ENCODE assay signal across 8 cellular contexts in the genomic region with DNA sequence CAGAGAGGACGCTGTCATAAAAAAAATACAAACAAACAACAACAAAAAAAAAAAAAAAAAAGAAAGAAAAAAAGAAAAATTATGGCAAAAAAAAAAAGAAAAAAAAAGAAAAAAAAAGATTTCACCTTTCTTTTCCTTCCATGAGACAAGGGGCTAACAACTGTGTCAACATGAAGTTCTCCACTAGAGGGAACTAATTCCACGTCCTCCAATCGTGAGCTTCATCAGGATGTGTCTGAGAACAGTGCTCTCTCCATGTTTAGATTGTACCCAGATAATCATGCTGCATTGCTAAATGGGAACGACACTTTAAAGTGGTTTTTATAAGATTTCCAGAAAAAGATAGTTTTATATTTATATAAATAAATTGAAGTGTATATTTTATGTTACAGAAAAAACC.
DNase-seq lines count a peak whose midpoint lies in the region; ATAC-seq lines count a peak whose summit lies in the region.

No MANE protein-coding gene starts in this region.

- H3K27me3 ChIP-seq in H7 (ENCODE audit: control insufficient read depth, insufficient read depth, low read length): no peaks in the 10 kb centered on the region

- ATAC-seq in Right ventricle myocardium inferior: peak; percentile 54

- H3K36me3 ChIP-seq in H7 (replicated peaks; ENCODE audit: control insufficient read depth, insufficient read depth, low read length): no peaks in the 10 kb centered on the region

- DNase-seq in Right ventricle myocardium inferior (ENCODE audit: missing footprints) (no peak), cardiac septum (ENCODE audit: low spot score) (no peak), H7 (peak; percentile 63), KBM-7 (peak; percentile 65), OCI-M1 (lab: John Stamatoyannopoulos, UW) (peak; percentile 85), dermis microvascular lymphatic vessel endothelial cell (ENCODE audit: low read depth in 2 of 2) (peak; percentile 65 to 75), lung microvascular endothelial cell (ENCODE audit: low read depth in 2 of 2) (peak; percentile 83 to 84), OCI-M2 (lab: John Stamatoyannopoulos, UW; ENCODE audit: unreplicated experiment) (no peak)

- no peak overlapping the region for H3K4me3 ChIP-seq in H7 (ENCODE audit: insufficient read depth, low read depth, low read length)

- in situ Hi-C loops in KBM-7 (cut with MboI; ENCODE audit: low pct_unique_long_range_greater_than_20kb, low sequenced_read_pairs): loop anchor here (25.0 kb wide), 1 partner anchor 279 kb away; no protein-coding TSS in a partner anchor

- intact Hi-C loops in Right ventricle myocardium inferior (cut with DNase I): loop anchor here (10.0 kb wide), 1 partner anchor 281 kb away; no protein-coding TSS in a partner anchor
- intact Hi-C loops in cardiac septum (cut with DNase I): loop anchor here (5.0 kb wide), 1 partner anchor 114 kb away; no protein-coding TSS in a partner anchor

Comparison
In these comparisons a context has a peak if more than half of its experiments do, and no peak if none do; other contexts are left out.
1. DNase-seq: peak in H7 (single experiment), KBM-7 (single experiment), OCI-M1 (single experiment), dermis microvascular lymphatic vessel endothelial cell (2 of 2) and lung microvascular endothelial cell (2 of 2); none in Right ventricle myocardium inferior (single experiment), cardiac septum (single experiment) and OCI-M2 (single experiment).